ENCODE assay signal across 8 cellular contexts in genomic region chrX:154308108-154308946, GRCh38. TPM values are rescaled to one million over a fixed set of nuclear protein-coding genes. Genes with fewer than 3 reads are reported as not detected.
DNase-seq lines count a peak whose midpoint lies in the region; ATAC-seq and TF ChIP-seq lines count a peak whose summit lies in the region.

No MANE protein-coding gene starts in this region.

- DNase-seq in SKM-1 treated with dmso at 0.1 percent for 144 hours (lab: John Stamatoyannopoulos, UW; ENCODE audit: unreplicated experiment) (peak; percentile 4), SKM-1 (lab: John Stamatoyannopoulos, UW; ENCODE audit: unreplicated experiment) (no peak), NCI-H748 (lab: John Stamatoyannopoulos, UW; ENCODE audit: unreplicated experiment) (peak; percentile 48), stomach (peak; percentile 70)
- DNase-seq in activated CD8-positive, alpha-beta memory T cell treated with anti-CD3 and anti-CD28 coated beads, Interleukin-2, amount 50 U/mL, for 24 hours (ENCODE audit: extremely low read depth) = peak; percentile 52

- TF ChIP-seq EP300 in stomach (IDR thresholded peaks at IDR 0.05) = no peak

- ATAC-seq in esophagus mucosa (peak; percentile 41), HG03457 (IDR thresholded peaks at IDR 0.05; ENCODE audit: unreplicated experiment) (no peak)

- H3K27me3 ChIP-seq in stomach = peaks cover 0 to 19% (median 0%) of the 10 kb centered on the region in 3 donors

- TF ChIP-seq CTCF in nephron (IDR thresholded peaks at IDR 0.05; ENCODE audit: unreplicated experiment in 3 of 3) (peak; percentile 43 to 56 (median 54)), stomach (IDR thresholded peaks at IDR 0.05) (peak in 5 of 7 experiments; percentile 60 to 83 (median 67))

- H3K9me3 ChIP-seq in stomach = no peaks in the 10 kb centered on the region

- H3K4me3 Mint-ChIP-seq in nephron = no peak overlapping the region

- H3K27ac Mint-ChIP-seq in nephron = no peak overlapping the region

- H3K36me3 ChIP-seq in stomach = no peaks in the 10 kb centered on the region

- no peak overlapping the region for H3K4me3 ChIP-seq in stomach

- peaks cover 11% of the 10 kb centered on the region for H3K4me1 Mint-ChIP-seq in nephron

- H3K36me3 Mint-ChIP-seq in nephron (ENCODE audit: low read depth) = no peaks in the 10 kb centered on the region

- no peak overlapping the region for H3K27ac ChIP-seq in stomach

- intact Hi-C loops in stomach (cut with DNase I; ENCODE audit: low total_unique reads) = no loop called here

- 55 to 70% (median 56%) methylated on average over 9 of the region's 9 CpGs for WGBS in stomach, 5 donors

- no peak for TF ChIP-seq POLR2A in stomach (IDR thresholded peaks at IDR 0.05)

- H3K9me3 Mint-ChIP-seq in nephron = peaks cover 29% of the 10 kb centered on the region

- peaks cover 6% of the 10 kb centered on the region for H3K27me3 Mint-ChIP-seq in nephron (ENCODE audit: low read depth)

- peaks cover 0 to 8% (median 0%) of the 10 kb centered on the region in 4 donors for H3K4me1 ChIP-seq in stomach

RNA-seq across cellular contexts. Expression of gene TKTL1, which starts 12.7 kb away (rescaled TPM):
- total RNA-seq in esophagus mucosa (not detected), stomach (not detected)
- polyA plus RNA-seq in stomach = not detected

RNA-seq across cellular contexts. Expression of gene TEX28, which starts 13.4 kb away (rescaled TPM):
- total RNA-seq in esophagus mucosa (not detected), stomach (not detected)
- polyA plus RNA-seq in stomach = not detected

RNA-seq across cellular contexts. Expression of gene OPN1MW3, which starts 50.9 kb away (rescaled TPM):
- total RNA-seq in esophagus mucosa (not detected), stomach (not detected)
- not detected for polyA plus RNA-seq in stomach
